8 cellular contexts compared by ENCODE assay signal in the genomic region with DNA sequence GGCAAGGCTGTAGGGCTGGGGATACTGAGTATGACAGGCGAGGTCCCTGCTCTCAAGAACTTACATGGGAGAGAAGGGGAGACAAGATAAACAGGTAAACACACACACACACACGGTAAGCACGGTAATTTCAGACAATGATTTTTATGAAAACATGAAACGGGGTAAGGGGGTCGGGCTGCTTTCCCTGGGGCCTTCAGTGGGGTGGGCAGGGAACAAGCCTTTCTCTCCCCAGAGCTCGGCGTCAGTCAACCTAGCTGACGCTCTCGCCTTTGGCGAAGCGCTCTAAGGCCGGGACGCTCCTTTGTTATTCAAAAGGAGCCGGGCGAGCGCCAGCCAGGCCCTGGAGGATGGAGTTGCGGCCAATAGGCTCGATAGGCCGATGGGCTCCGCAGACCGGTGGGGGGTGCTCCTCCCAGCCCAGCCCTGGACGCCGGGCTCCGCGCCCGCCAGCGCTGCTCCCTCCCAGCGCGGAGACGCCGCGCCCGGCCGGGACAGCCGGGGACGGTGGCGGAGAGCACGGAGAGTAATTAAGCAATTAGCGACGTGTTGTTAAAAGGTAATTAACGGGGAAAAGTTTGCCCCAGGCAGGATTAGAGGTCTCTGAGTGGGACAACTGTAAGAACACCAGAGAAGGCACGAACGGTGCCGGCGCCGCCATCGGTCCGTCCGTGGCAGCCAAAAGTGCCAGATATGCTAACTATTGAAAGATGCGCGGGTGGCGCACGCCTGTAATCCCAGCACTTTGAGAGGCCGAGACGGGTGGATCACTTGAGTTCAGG. TPM values are rescaled to one million over a fixed set of nuclear protein-coding genes. Genes with fewer than 3 reads are reported as not detected.
A peak's percentile ranks its signal among the peaks of the same experiment; 100 is the strongest.
DNase-seq lines count a peak whose midpoint lies in the region; ATAC-seq and TF ChIP-seq lines count a peak whose summit lies in the region.

No MANE protein-coding gene starts in this region.

- no peak overlapping the region for H3K56ac ChIP-seq in H9 (ENCODE audit: insufficient read length, low read depth, low read length)

- no peak overlapping the region for H2BK20ac ChIP-seq in H9 (ENCODE audit: low read depth, low read length, poor library complexity, severe bottlenecking)

- peak overlapping the region; percentile 63 to 98 (median 87); a peak in 6 of 7 replicates for H3K27ac Mint-ChIP-seq in H9

- H2AK5ac ChIP-seq in H9 (ENCODE audit: insufficient read length, low read length): no peak overlapping the region

- peaks cover 10 to 15% of the 10 kb centered on the region in 2 experiments for H3K4me1 Mint-ChIP-seq in H9

- H3K4me3 Mint-ChIP-seq in H9: peak overlapping the region; percentile 90 to 92

- TF ChIP-seq CTCF in BJ (IDR thresholded peaks at IDR 0.05; ENCODE audit: insufficient read depth, low read depth, low read length): no peak
- no peak for TF ChIP-seq CTCF in H9 (conservative IDR thresholded peaks at IDR 0.05)
- no peak for TF ChIP-seq CTCF in coronary artery (IDR thresholded peaks at IDR 0.05)
- no peak for TF ChIP-seq CTCF in smooth muscle cell (IDR thresholded peaks at IDR 0.05; ENCODE audit: borderline replicate concordance, insufficient read depth, poor library complexity, severe bottlenecking)

- no peaks in the 10 kb centered on the region; a peak in 1 of 5 replicates for H3K9me3 Mint-ChIP-seq in H9

- H2AFZ ChIP-seq in H9 (ENCODE audit: low read length) (no peak overlapping the region), smooth muscle cell (ENCODE audit: low read depth) (peak overlapping the region; percentile 71)

- H3K23ac ChIP-seq in H9 (ENCODE audit: insufficient read length, low read depth, low read length): no peak overlapping the region

- DNase-seq in BJ (ENCODE audit: low read depth): no peak
- peak; percentile 94 for DNase-seq in H9
- peak; percentile 50 to 60 for DNase-seq in SHP77 (lab: John Stamatoyannopoulos, UW)
- peak; percentile 85 for DNase-seq in coronary artery (ENCODE audit: low spot score)
- DNase-seq in left colon: peak; percentile 74 to 76
- DNase-seq in smooth muscle cell (lab: John Stamatoyannopoulos, UW; ENCODE audit: unreplicated experiment): peak; percentile 44

- no peak overlapping the region for H4K91ac ChIP-seq in H9 (ENCODE audit: insufficient read length, low read depth, low read length)

- WGBS in H9 (ENCODE audit: extremely low coverage, insufficient read length, low lambda C conversion rate): no CpG with 5 or more reads among the region's 55 CpGs
- WGBS in smooth muscle cell (ENCODE audit: low lambda C conversion rate): 2% methylated on average over 55 of the region's 55 CpGs

- peak overlapping the region; percentile 11; the same call in 1 of the 2 replicates for H3K14ac ChIP-seq in H9 (ENCODE audit: insufficient read depth, low read length)

- no peak overlapping the region for H4K8ac ChIP-seq in H9 (replicated peaks; ENCODE audit: insufficient read length, low read depth, low read length)

- peaks cover 9% of the 10 kb centered on the region for H3F3A ChIP-seq in smooth muscle cell (ENCODE audit: low read depth)

- ATAC-seq in left colon (peak; percentile 52), HG02678 (IDR thresholded peaks at IDR 0.05; ENCODE audit: unreplicated experiment) (no peak), HG03342 (IDR thresholded peaks at IDR 0.05; ENCODE audit: unreplicated experiment) (no peak)

- no peak overlapping the region for H2BK120ac ChIP-seq in H9 (ENCODE audit: low read depth, low read length, poor library complexity, severe bottlenecking)

- H3K27me3 Mint-ChIP-seq in H9 (ENCODE audit: low read depth): peaks cover 39% of the 10 kb centered on the region

- H3K36me3 Mint-ChIP-seq in H9 (ENCODE audit: insufficient read depth in 1 of 3, low read depth in 3 of 3): no peaks in the 10 kb centered on the region

- CTCF ChIA-PET in BJ (lab: Yijun Ruan, JAX): interaction anchor here (1.4 to 4.0 kb wide), 3 partner anchors 15 to 232 kb away, joined by 6 to 14 read pairs (median 8); no protein-coding TSS in a partner anchor

- no peak overlapping the region for H2BK15ac ChIP-seq in H9 (ENCODE audit: low read depth, low read length)

- intact Hi-C loops in left colon (cut with DNase I, micrococcal nuclease): loop anchor here in 1 of 2 donors (10.0 kb wide), 1 partner anchor 85 kb away; no protein-coding TSS in a partner anchor

- H3K9me3 ChIP-seq in H9 (ENCODE audit: control insufficient read depth, low read depth, low read length) (no peaks in the 10 kb centered on the region), smooth muscle cell (replicated peaks; ENCODE audit: low read depth) (no peaks in the 10 kb centered on the region)

- H4K20me1 ChIP-seq in H9 (ENCODE audit: control insufficient read depth, insufficient read depth, insufficient read length) (no peaks in the 10 kb centered on the region), smooth muscle cell (ENCODE audit: low read depth) (peaks cover 6% of the 10 kb centered on the region)

- peak overlapping the region; percentile 81 for H3K4me2 ChIP-seq in H9 (ENCODE audit: insufficient read depth, insufficient read length, low read length)
- H3K4me2 ChIP-seq in smooth muscle cell: peak overlapping the region; percentile 85

- no peak overlapping the region for H3K18ac ChIP-seq in H9 (ENCODE audit: insufficient read length, low read depth, low read length)

- peak overlapping the region; percentile 62 for H3K4me3 ChIP-seq in BJ (ENCODE audit: low read depth, low read length)
- H3K4me3 ChIP-seq in coronary artery: peak overlapping the region; percentile 79
- H3K4me3 ChIP-seq in smooth muscle cell: peak overlapping the region; percentile 53

- H4K5ac ChIP-seq in H9 (ENCODE audit: insufficient read length, low read depth, low read length): no peak overlapping the region

- no peaks in the 10 kb centered on the region for H3K27me3 ChIP-seq in BJ (ENCODE audit: control insufficient read depth, insufficient read depth, low read length)
- no peaks in the 10 kb centered on the region for H3K27me3 ChIP-seq in H9 (ENCODE audit: insufficient read depth, low read length)
- peaks cover 13% of the 10 kb centered on the region for H3K27me3 ChIP-seq in smooth muscle cell (ENCODE audit: low read depth)

- H3T11ph ChIP-seq in H9 (ENCODE audit: low read length): no peak overlapping the region

- H3K79me2 ChIP-seq in H9 (ENCODE audit: insufficient read depth, low read length) (no peaks in the 10 kb centered on the region; the same call in 1 of the 2 replicates), smooth muscle cell (ENCODE audit: low read depth) (no peaks in the 10 kb centered on the region)

- POLR2A ChIA-PET in BJ (lab: Charles Lee): no interaction called here

- peak overlapping the region; percentile 15 for H3K9ac ChIP-seq in H9 (ENCODE audit: extremely low read depth, insufficient read length, low read length)
- H3K9ac ChIP-seq in smooth muscle cell (ENCODE audit: low read depth): peak overlapping the region; percentile 16

- H3K23me2 ChIP-seq in H9 (ENCODE audit: insufficient read length, low read depth, low read length, poor library complexity, severe bottlenecking): peaks cover 19% of the 10 kb centered on the region

- no peaks in the 10 kb centered on the region for H3K79me1 ChIP-seq in H9 (ENCODE audit: insufficient read depth, low read depth, low read length, poor library complexity, severe bottlenecking)

- no peak overlapping the region for H2BK12ac ChIP-seq in H9 (ENCODE audit: insufficient read length, low read depth, low read length)

- no peaks in the 10 kb centered on the region for H3K36me3 ChIP-seq in BJ (ENCODE audit: control insufficient read depth, insufficient read depth, low read length)
- no peaks in the 10 kb centered on the region for H3K36me3 ChIP-seq in smooth muscle cell (ENCODE audit: low read depth)

- no peak overlapping the region for H3K27ac ChIP-seq in H9 (ENCODE audit: insufficient read length, low read depth, low read length)
- peak overlapping the region; percentile 93 to 95 for H3K27ac ChIP-seq in coronary artery
- peak overlapping the region; percentile 36 for H3K27ac ChIP-seq in smooth muscle cell (ENCODE audit: low read depth)

- H3K4ac ChIP-seq in H9 (ENCODE audit: low read depth, low read length): no peak overlapping the region

- H2BK5ac ChIP-seq in H9 (ENCODE audit: insufficient read length, low read length): no peak overlapping the region

- H3K4me1 ChIP-seq in H9 (ENCODE audit: insufficient read depth, low read length): peaks cover 25% of the 10 kb centered on the region
- H3K4me1 ChIP-seq in smooth muscle cell (ENCODE audit: low read depth): peaks cover 26% of the 10 kb centered on the region

RNA-seq across cellular contexts. Expression of gene INKA2, which starts 1.0 kb away (rescaled TPM):
- polyA plus RNA-seq in BJ (2011; rRNA removed): 2.3 and 2.8 TPM in 2 replicates
- polyA minus RNA-seq in BJ (2011; rRNA and poly(A)+ RNA removed): 1.9 and 4.8 TPM in 2 replicates
- total RNA-seq in H9 (2021): 11.9 and 12.3 TPM in 2 replicates
- 1 to 10 TPM; 3.2 to 6.2 TPM for total RNA-seq in left colon
- 3.9 TPM in 1 of 2 replicates, not detected in the other for total RNA-seq in smooth muscle cell
- polyA plus RNA-seq in smooth muscle cell: 1.6 and 1.8 TPM in 2 replicates

RNA-seq across cellular contexts. Expression of gene DDX20, which starts 15.5 kb away (rescaled TPM):
- polyA plus RNA-seq in BJ (2011; rRNA removed): 6.9 and 12.9 TPM in 2 replicates
- 4.8 and 6.0 TPM in 2 replicates for polyA minus RNA-seq in BJ (2011; rRNA and poly(A)+ RNA removed)
- 38.0 and 38.3 TPM in 2 replicates for total RNA-seq in H9 (2021)
- total RNA-seq in left colon: 1 to 10 TPM; 6.1 to 6.7 TPM
- 17.1 and 20.0 TPM in 2 replicates for total RNA-seq in smooth muscle cell
- 5.9 and 8.8 TPM in 2 replicates for polyA plus RNA-seq in smooth muscle cell
